1 cellular context compared by ENCODE assay signal in genomic region chr19:54021932-54022331, GRCh38.
A peak's percentile ranks its signal among the peaks of the same experiment; 100 is the strongest.
TF ChIP-seq lines count a peak whose summit lies in the region.

No MANE protein-coding gene starts in this region.

TF ChIP-seq in HepG2, 621 proteins besides CTCF, POLR2A, EP300 and RAD21 (continues in another document):
- TF ChIP-seq ZBTB26 (CRISPR knock-in tag; IDR thresholded peaks at IDR 0.05; ENCODE audit: borderline replicate concordance) (no peak), MBD4 (IDR thresholded peaks at IDR 0.05; ENCODE audit: borderline replicate concordance, low read length) (no peak), ZNF781 (CRISPR knock-in tag; IDR thresholded peaks at IDR 0.05; ENCODE audit: borderline replicate concordance, not compliant biosample characterization) (no peak), HNF4A (CRISPR knock-in tag; IDR thresholded peaks at IDR 0.05) (peak; percentile 49), HIVEP1 (CRISPR knock-in tag; IDR thresholded peaks at IDR 0.05) (no peak), ZFP62 (CRISPR knock-in tag; IDR thresholded peaks at IDR 0.05) (no peak), ZNF720 (CRISPR knock-in tag; IDR thresholded peaks at IDR 0.05) (no peak), ZNF205 (CRISPR knock-in tag; IDR thresholded peaks at IDR 0.05) (peak; percentile 67; the same call in 1 of the 2 replicates), EZH2 (conservative IDR thresholded peaks at IDR 0.05; ENCODE audit: low read depth, low read length) (no peak), SP140L (CRISPR knock-in tag; IDR thresholded peaks at IDR 0.05; ENCODE audit: borderline replicate concordance) (no peak), ZNF558 (CRISPR knock-in tag; IDR thresholded peaks at IDR 0.05; ENCODE audit: borderline replicate concordance) (no peak), PAXIP1 (CRISPR knock-in tag; conservative IDR thresholded peaks at IDR 0.05) (peak; percentile 37), ZSCAN29 (CRISPR knock-in tag; conservative IDR thresholded peaks at IDR 0.05) (no peak), ZFX (CRISPR knock-in tag; IDR thresholded peaks at IDR 0.05; ENCODE audit: low read depth) (no peak), HMGXB3 (CRISPR knock-in tag; IDR thresholded peaks at IDR 0.05; ENCODE audit: borderline replicate concordance) (no peak), POGK (CRISPR knock-in tag; conservative IDR thresholded peaks at IDR 0.05) (no peak), HNF4G (IDR thresholded peaks at IDR 0.05; ENCODE audit: borderline replicate concordance, low read depth, low read length) (0 out of 2 replicates have a peak, but pooled peaks have one; percentile 13), HNF4G (CRISPR knock-in tag; IDR thresholded peaks at IDR 0.05; ENCODE audit: borderline replicate concordance, low read depth) (no peak), ARID2 (CRISPR knock-in tag; IDR thresholded peaks at IDR 0.05; ENCODE audit: borderline replicate concordance) (no peak), ZFP91 (CRISPR knock-in tag; IDR thresholded peaks at IDR 0.05; ENCODE audit: borderline replicate concordance) (no peak), TMF1 (CRISPR knock-in tag; IDR thresholded peaks at IDR 0.05; ENCODE audit: low read depth) (no peak), ZNF280D (CRISPR knock-in tag; IDR thresholded peaks at IDR 0.05) (no peak), ZNF776 (CRISPR knock-in tag; IDR thresholded peaks at IDR 0.05) (no peak), SP4 (CRISPR knock-in tag; IDR thresholded peaks at IDR 0.05) (no peak), SMAD1 (CRISPR knock-in tag; IDR thresholded peaks at IDR 0.05; ENCODE audit: borderline replicate concordance, low read depth) (no peak), SRY (CRISPR knock-in tag; IDR thresholded peaks at IDR 0.05) (no peak), CHD2 (IDR thresholded peaks at IDR 0.05; ENCODE audit: low read depth, low read length) (no peak), NR2F6 (IDR thresholded peaks at IDR 0.05) (no peak), NR2F6 (CRISPR knock-in tag; IDR thresholded peaks at IDR 0.05) (0 out of 2 replicates have a peak, but pooled peaks have one; percentile 5), SALL1 (CRISPR knock-in tag; IDR thresholded peaks at IDR 0.05) (peak; percentile 44; the same call in 1 of the 2 replicates), ZNF639 (CRISPR knock-in tag; conservative IDR thresholded peaks at IDR 0.05) (no peak), ZNF674 (CRISPR knock-in tag; IDR thresholded peaks at IDR 0.05; ENCODE audit: low read depth) (no peak), ZBTB37 (CRISPR knock-in tag; IDR thresholded peaks at IDR 0.05) (no peak), CEBPG (CRISPR knock-in tag; IDR thresholded peaks at IDR 0.05) (0 out of 2 replicates have a peak, but pooled peaks have one; percentile 11)
